10 cellular contexts compared by ENCODE assay signal in the genomic region with DNA sequence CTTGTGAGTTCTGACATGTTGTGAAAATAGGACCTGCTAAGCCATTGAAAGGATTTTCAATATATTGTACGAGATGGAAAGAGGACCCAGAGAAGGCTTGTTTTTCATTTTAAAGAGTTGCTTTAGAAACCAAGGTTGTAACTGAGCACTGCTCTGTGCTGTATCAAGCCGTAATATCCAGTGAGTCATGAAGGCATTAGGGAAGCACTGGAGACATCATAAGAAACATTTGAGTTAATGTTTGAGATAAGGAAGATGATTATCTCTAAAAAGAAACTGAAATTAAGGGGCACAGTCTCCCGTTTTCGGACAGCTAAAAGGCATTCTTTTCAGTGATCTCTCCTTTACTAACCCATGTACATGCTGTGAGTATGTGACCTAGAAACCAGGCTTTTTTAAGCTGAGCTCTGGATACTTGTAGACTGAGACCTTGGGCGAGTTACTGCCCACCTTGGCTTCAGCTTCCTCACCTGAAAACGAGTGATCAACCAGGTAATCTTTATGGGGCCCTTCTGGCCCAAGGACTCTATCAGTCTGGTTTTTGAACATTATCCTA.
DNase-seq lines count a peak whose midpoint lies in the region; ATAC-seq and TF ChIP-seq lines count a peak whose summit lies in the region.
"Had no signal": no experiment of that assay in that cellular context is flagged by ENCODE, and none has a peak within 500 bp of the region (broad histone marks: within the 10 kb centered on the region; RNA-seq: fewer than 3 reads in every experiment).

No MANE protein-coding gene starts in this region.

- no peak overlapping the region for H3K27ac Mint-ChIP-seq in naive thymus-derived CD4-positive, alpha-beta T cell
- no peak overlapping the region for H3K27ac Mint-ChIP-seq in effector memory CD8-positive, alpha-beta T cell

- no peak for DNase-seq in AG04450 (ENCODE audit: low read depth, low spot score)
- peak; percentile 59 for DNase-seq in MV-4-11 (lab: John Stamatoyannopoulos, UW)
- DNase-seq in cardiac fibroblast (ENCODE audit: low read depth in 2 of 2) = peak; percentile 39 to 69
- no peak for DNase-seq in naive thymus-derived CD4-positive, alpha-beta T cell
- DNase-seq in effector memory CD8-positive, alpha-beta T cell = no peak
- DNase-seq in NCI-H2081 treated with DMSO at 0.1 percent for 48 hours (lab: John Stamatoyannopoulos, UW) = no peak
- no peak for DNase-seq in DMS 273 (lab: John Stamatoyannopoulos, UW; ENCODE audit: unreplicated experiment)
- DNase-seq: activated CD8-positive, alpha-beta memory T cell treated with anti-CD3 and anti-CD28 coated beads for 24 hours; Kasumi-1 had no signal

- H3K27me3 Mint-ChIP-seq in naive thymus-derived CD4-positive, alpha-beta T cell = no peaks in the 10 kb centered on the region
- H3K27me3 Mint-ChIP-seq in effector memory CD8-positive, alpha-beta T cell = no peaks in the 10 kb centered on the region

- peak overlapping the region; percentile 53 for H3K27ac ChIP-seq in AG04450 (ENCODE audit: low read depth, low read length)
- no peak overlapping the region for H3K27ac ChIP-seq in naive thymus-derived CD4-positive, alpha-beta T cell (ENCODE audit: low read depth, low read length)

- H3K4me1 ChIP-seq in naive thymus-derived CD4-positive, alpha-beta T cell (ENCODE audit: control insufficient read depth in 2 of 2, insufficient read depth in 2 of 2, low read length in 2 of 2) = no peaks in the 10 kb centered on the region

- H3K4me3 ChIP-seq in AG04450 (ENCODE audit: low read depth, low read length) (no peak overlapping the region), cardiac fibroblast (replicated peaks in 1 of 2; ENCODE audit: low read depth in 2 of 2, low read length in 2 of 2) (no peak overlapping the region)
- H3K4me3 ChIP-seq in naive thymus-derived CD4-positive, alpha-beta T cell (ENCODE audit: low read length) = no peak overlapping the region

- H3K9me3 Mint-ChIP-seq in naive thymus-derived CD4-positive, alpha-beta T cell = peaks cover 0 to 1% (median 0%) of the 10 kb centered on the region in 11 donors
- H3K9me3 Mint-ChIP-seq in effector memory CD8-positive, alpha-beta T cell = no peaks in the 10 kb centered on the region

- CTCF ChIA-PET in AG04450 (lab: Charles Lee) = no interaction called here
- CTCF ChIA-PET in naive thymus-derived CD4-positive, alpha-beta T cell (lab: Charles Lee) = no interaction called here

- no peaks in the 10 kb centered on the region for H3K27me3 ChIP-seq in AG04450 (ENCODE audit: control insufficient read depth, insufficient read depth, low read length)
- no peaks in the 10 kb centered on the region for H3K27me3 ChIP-seq in naive thymus-derived CD4-positive, alpha-beta T cell (ENCODE audit: control insufficient read depth in 2 of 2, insufficient read depth in 2 of 2, low read length in 2 of 2)

- peaks cover 0 to 29% (median 8%) of the 10 kb centered on the region in 7 donors for H3K4me1 Mint-ChIP-seq in naive thymus-derived CD4-positive, alpha-beta T cell
- H3K4me1 Mint-ChIP-seq in effector memory CD8-positive, alpha-beta T cell (ENCODE audit: low read depth in 2 of 2) = peaks cover 0 to 1% of the 10 kb centered on the region in 2 donors

- no peak for TF ChIP-seq CTCF in AG04450 (IDR thresholded peaks at IDR 0.05; ENCODE audit: low read depth, low read length)
- TF ChIP-seq CTCF in cardiac fibroblast (IDR thresholded peaks at IDR 0.05; ENCODE audit: low read depth, low read length) = no peak

- H3K36me3 Mint-ChIP-seq in naive thymus-derived CD4-positive, alpha-beta T cell = peaks cover 0 to 16% (median 0%) of the 10 kb centered on the region in 5 donors
- no peaks in the 10 kb centered on the region for H3K36me3 Mint-ChIP-seq in effector memory CD8-positive, alpha-beta T cell (ENCODE audit: insufficient read depth)

- POLR2A ChIA-PET in AG04450 (lab: Yijun Ruan, JAX) = interaction anchor here (1.1 to 1.6 kb wide), 2 partner anchors 58 to 162 kb away, joined by 3 read pairs; no protein-coding TSS in a partner anchor
- POLR2A ChIA-PET in naive thymus-derived CD4-positive, alpha-beta T cell (lab: Charles Lee) = no interaction called here

- H3K4me3 Mint-ChIP-seq in naive thymus-derived CD4-positive, alpha-beta T cell = no peak overlapping the region
- H3K4me3 Mint-ChIP-seq in effector memory CD8-positive, alpha-beta T cell = no peak overlapping the region

- H3K9me3 ChIP-seq in AG04450 (ENCODE audit: control insufficient read depth, insufficient read depth, low read length) = no peaks in the 10 kb centered on the region
- H3K9me3 ChIP-seq in naive thymus-derived CD4-positive, alpha-beta T cell (ENCODE audit: control insufficient read depth in 2 of 3, low read length in 3 of 3) = no peaks in the 10 kb centered on the region

- H3K36me3 ChIP-seq in naive thymus-derived CD4-positive, alpha-beta T cell (ENCODE audit: control insufficient read depth in 2 of 3, insufficient read depth in 3 of 3, low read length in 3 of 3) = no peaks in the 10 kb centered on the region

- intact Hi-C loops in naive thymus-derived CD4-positive, alpha-beta T cell (cut with micrococcal nuclease) = no loop called here

- peak; percentile 32 for ATAC-seq in naive thymus-derived CD4-positive, alpha-beta T cell
- no peak for ATAC-seq in effector memory CD8-positive, alpha-beta T cell (replicated peaks)
- no peak for ATAC-seq in GM21717 (IDR thresholded peaks at IDR 0.05; ENCODE audit: unreplicated experiment)

Comparison
In these comparisons a context has a peak if more than half of its experiments do, and no peak if none do; other contexts are left out.
1. DNase-seq: peak in MV-4-11 (single experiment) and cardiac fibroblast (2 of 2); none in AG04450 (single experiment), naive thymus-derived CD4-positive, alpha-beta T cell (0 of 9), effector memory CD8-positive, alpha-beta T cell (0 of 3), NCI-H2081 treated with DMSO at 0.1 percent for 48 hours (single experiment) and DMS 273 (single experiment).